Comparison of ENCODE assay signal across 19 cellular contexts in genomic region chr4:8132400-8132799, GRCh38.
"Had no signal": no experiment of that assay in that cellular context is flagged by ENCODE, and none has a peak within 500 bp of the region (broad histone marks: within the 10 kb centered on the region; RNA-seq: fewer than 3 reads in every experiment).

No MANE protein-coding gene starts in this region.

- ATAC-seq: gastrocnemius medialis; natural killer cell; stimulated activated naive B cell treated with anti-CD40 and anti-IgM and Interleukin-4, amounts not matched to agents 10 μg/mL and 1 μg/mL and 100 μg/mL, for 72 hours had no signal

- H3K27ac ChIP-seq: dorsolateral prefrontal cortex, gastrocnemius medialis, prostate gland, right atrium auricular region, skin epidermis, thoracic aorta, upper lobe of left lung had no signal

- H3K9me3 ChIP-seq: gastrocnemius medialis, prostate gland, right atrium auricular region, thoracic aorta, tibial nerve, upper lobe of left lung had no signal

- H3K27me3 ChIP-seq: dorsolateral prefrontal cortex, gastrocnemius medialis, right atrium auricular region, tibial nerve, upper lobe of left lung had no signal

- DNase-seq: dorsolateral prefrontal cortex; effector CD4-positive, alpha-beta T cell; foreskin fibroblast; gastrocnemius medialis; head of caudate nucleus; natural killer cell; stimulated activated CD4-positive, alpha-beta T cell treated with anti-CD3 and anti-CD28 coated beads, Interleukin-15, amount 100 ng/mL, for 24 hours; stimulated activated CD4-positive, alpha-beta T cell treated with anti-CD3 and anti-CD28 coated beads, Interleukin-2, amount 100 ng/mL, for 48 hours; stimulated activated naive B cell treated with anti-CD40 and anti-IgM and Interleukin-4, amounts not matched to agents 10 μg/mL and 1 μg/mL and 100 μg/mL, for 72 hours; upper lobe of left lung had no signal

- FAIRE-seq: colon, keratinocyte, urothelium cell line had no signal

- H3K4me1 ChIP-seq: prostate gland, upper lobe of left lung had no signal

- H3K4me3 ChIP-seq: dorsolateral prefrontal cortex, gastrocnemius medialis, lung, prostate gland, right atrium auricular region, skin epidermis, thoracic aorta, tibial nerve, upper lobe of left lung had no signal

- H3K36me3 ChIP-seq: gastrocnemius medialis, prostate gland, right atrium auricular region, thoracic aorta, tibial nerve, upper lobe of left lung had no signal
